In the genomic region with DNA sequence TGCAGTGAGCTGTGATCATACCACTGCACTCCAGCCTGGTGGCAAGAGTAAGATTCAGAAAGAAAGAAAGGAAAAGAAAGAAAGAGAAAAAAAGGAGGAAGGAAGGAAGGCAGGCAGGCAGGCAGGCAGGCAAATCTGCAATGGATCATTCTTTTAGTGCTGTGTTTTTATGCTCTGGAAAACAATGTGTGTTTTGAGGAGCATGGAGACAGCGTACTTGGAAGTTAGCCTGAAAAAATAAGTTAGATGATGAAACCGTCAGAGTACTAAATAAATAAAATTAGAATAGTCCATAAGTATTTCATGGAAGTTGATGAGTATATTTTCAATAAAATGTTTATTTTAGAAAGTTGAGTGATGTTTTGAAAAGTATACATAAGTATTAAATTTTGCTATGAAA, we compare ENCODE assay signal across 28 cellular contexts.
"Had no signal": no experiment of that assay in that cellular context is flagged by ENCODE, and none has a peak within 500 bp of the region (broad histone marks: within the 10 kb centered on the region; RNA-seq: fewer than 3 reads in every experiment).

No MANE protein-coding gene starts in this region.

- H3K27me3 ChIP-seq: cardiac muscle cell, esophagus squamous epithelium, foreskin keratinocyte, heart right ventricle, neutrophil, ovary, tibial artery had no signal

- H3K9me3 Mint-ChIP-seq: activated B cell treated with CpG ODN at 0.5 μM for 24 hours; activated naive CD4-positive, alpha-beta T cell treated with anti-CD3 and anti-CD28 coated beads, Interleukin-2, amount 50 U/mL, for 24 hours; endodermal cell had no signal

- H3K9me3 ChIP-seq: esophagus squamous epithelium, heart right ventricle, left ventricle myocardium inferior, neutrophil, ovary, tibial artery had no signal

- FAIRE-seq: small intestine had no signal

- DNase-seq: activated B cell treated with CpG ODN at 0.5 μM for 24 hours; activated CD4-positive, alpha-beta T cell treated with anti-CD3 and anti-CD28 coated beads, Interleukin-2, amount 50 U/mL, for 1 hour; activated CD8-positive, alpha-beta T cell treated with anti-CD3 and anti-CD28 coated beads for 36 hours; activated naive CD8-positive, alpha-beta T cell treated with anti-CD3 and anti-CD28 coated beads, Interleukin-2, amount 50 U/mL, for 24 hours; activated T-cell treated with anti-CD3 and anti-CD28 coated beads, Interleukin-2, amount 50 U/mL, for 48 hours; amygdala; cortex of kidney; endodermal cell; esophagus squamous epithelium; foreskin keratinocyte; heart right ventricle; left ventricle myocardium inferior; nephron progenitor cell; ovary; retina; small intestine; stimulated activated CD4-positive, alpha-beta T cell treated with anti-CD3 and anti-CD28 coated beads, Interleukin-4, amount 100 ng/mL, for 24 hours; stimulated activated naive CD8-positive, alpha-beta T cell treated with anti-CD3 and anti-CD28 coated beads, Interleukin-15, amount 100 ng/mL, for 72 hours; T-cell; tibial artery had no signal

- H3K4me3 Mint-ChIP-seq: activated B cell treated with CpG ODN at 0.5 μM for 24 hours; activated CD8-positive, alpha-beta T cell treated with anti-CD3 and anti-CD28 coated beads for 36 hours; activated naive CD4-positive, alpha-beta T cell treated with anti-CD3 and anti-CD28 coated beads, Interleukin-2, amount 50 U/mL, for 24 hours; activated naive CD8-positive, alpha-beta T cell treated with anti-CD3 and anti-CD28 coated beads, Interleukin-2, amount 50 U/mL, for 24 hours; endodermal cell; nephron progenitor cell; stimulated activated effector memory CD8-positive, alpha-beta T cell treated with anti-CD3 and anti-CD28 coated beads, Interleukin-12 subunit alpha, Interleukin-12 subunit beta, amount 100 ng/mL, for 72 hours; stimulated activated naive CD8-positive, alpha-beta T cell treated with anti-CD3 and anti-CD28 coated beads, Interleukin-15, amount 100 ng/mL, for 72 hours; T-cell had no signal

- H3K36me3 Mint-ChIP-seq: activated naive CD4-positive, alpha-beta T cell treated with anti-CD3 and anti-CD28 coated beads, Interleukin-2, amount 50 U/mL, for 24 hours; stimulated activated effector memory CD8-positive, alpha-beta T cell treated with anti-CD3 and anti-CD28 coated beads, Interleukin-12 subunit alpha, Interleukin-12 subunit beta, amount 100 ng/mL, for 72 hours; T-cell had no signal

- H3K36me3 ChIP-seq: cardiac muscle cell, esophagus squamous epithelium, heart right ventricle, left ventricle myocardium inferior, neutrophil, ovary, tibial artery had no signal

- H3K27me3 Mint-ChIP-seq: activated B cell treated with CpG ODN at 0.5 μM for 24 hours; activated CD8-positive, alpha-beta T cell treated with anti-CD3 and anti-CD28 coated beads for 36 hours; activated naive CD4-positive, alpha-beta T cell treated with anti-CD3 and anti-CD28 coated beads, Interleukin-2, amount 50 U/mL, for 24 hours; activated naive CD8-positive, alpha-beta T cell treated with anti-CD3 and anti-CD28 coated beads, Interleukin-2, amount 50 U/mL, for 24 hours; progenitor cell of endocrine pancreas; stimulated activated naive CD8-positive, alpha-beta T cell treated with anti-CD3 and anti-CD28 coated beads, Interleukin-15, amount 100 ng/mL, for 72 hours; T-cell had no signal

- H3K27ac ChIP-seq: cardiac muscle cell, epithelial cell of prostate, esophagus squamous epithelium, foreskin keratinocyte, heart right ventricle, left ventricle myocardium inferior, neutrophil, ovary, tibial artery had no signal

- H3K4me1 Mint-ChIP-seq: activated B cell treated with CpG ODN at 0.5 μM for 24 hours; activated naive CD4-positive, alpha-beta T cell treated with anti-CD3 and anti-CD28 coated beads, Interleukin-2, amount 50 U/mL, for 24 hours; activated naive CD8-positive, alpha-beta T cell treated with anti-CD3 and anti-CD28 coated beads, Interleukin-2, amount 50 U/mL, for 24 hours; nephron progenitor cell; stimulated activated effector memory CD8-positive, alpha-beta T cell treated with anti-CD3 and anti-CD28 coated beads, Interleukin-12 subunit alpha, Interleukin-12 subunit beta, amount 100 ng/mL, for 72 hours; stimulated activated naive CD8-positive, alpha-beta T cell treated with anti-CD3 and anti-CD28 coated beads, Interleukin-15, amount 100 ng/mL, for 72 hours; T-cell had no signal

- H3K4me1 ChIP-seq: esophagus squamous epithelium, foreskin keratinocyte had no signal

- H3K4me3 ChIP-seq: cardiac muscle cell, esophagus squamous epithelium, heart right ventricle, left ventricle myocardium inferior, lung, ovary, tibial artery had no signal

- H3K27ac Mint-ChIP-seq: activated B cell treated with CpG ODN at 0.5 μM for 24 hours; activated CD8-positive, alpha-beta T cell treated with anti-CD3 and anti-CD28 coated beads for 36 hours; activated naive CD4-positive, alpha-beta T cell treated with anti-CD3 and anti-CD28 coated beads, Interleukin-2, amount 50 U/mL, for 24 hours; activated naive CD8-positive, alpha-beta T cell treated with anti-CD3 and anti-CD28 coated beads, Interleukin-2, amount 50 U/mL, for 24 hours; activated T-helper 2 cell treated with anti-CD3 and anti-CD28 coated beads, Interferon-gamma antibody, Interleukin-2, Interleukin-4, amounts not matched to agents 10 μg/mL and 5 μg/mL and 100 μg/mL, durations not matched to agents 14 hours and 24 hours and 36 hours; endodermal cell; nephron progenitor cell; progenitor cell of endocrine pancreas; stimulated activated effector memory CD8-positive, alpha-beta T cell treated with anti-CD3 and anti-CD28 coated beads, Interleukin-12 subunit alpha, Interleukin-12 subunit beta, amount 100 ng/mL, for 72 hours; stimulated activated naive CD8-positive, alpha-beta T cell treated with anti-CD3 and anti-CD28 coated beads, Interleukin-15, amount 100 ng/mL, for 72 hours; T-cell had no signal
